Comparison of ENCODE assay signal across 11 cellular contexts in genomic region chr1:224378855-224379631, GRCh38. TPM values are rescaled to one million over a fixed set of nuclear protein-coding genes. Genes with fewer than 3 reads are reported as not detected.
DNase-seq lines count a peak whose midpoint lies in the region; ATAC-seq, FAIRE-seq and TF ChIP-seq lines count a peak whose summit lies in the region.
"Had no signal": no experiment of that assay in that cellular context is flagged by ENCODE, and none has a peak within 500 bp of the region (broad histone marks: within the 10 kb centered on the region; RNA-seq: fewer than 3 reads in every experiment).

No MANE protein-coding gene starts in this region.

- FAIRE-seq in GM12892 (lab: Jason Lieb, UNC) (peak; percentile 84), H54 (lab: Jason Lieb, UNC) (no peak)

- TF ChIP-seq CTCF in lower lobe of right lung (IDR thresholded peaks at IDR 0.05) = no peak

- no peak for TF ChIP-seq POLR2A in GM12892 (IDR thresholded peaks at IDR 0.05; ENCODE audit: low read depth, low read length)
- TF ChIP-seq POLR2A in H54 (IDR thresholded peaks at IDR 0.05; ENCODE audit: low read depth, low read length) = no peak

- no peak for DNase-seq in GM12892 (ENCODE audit: insufficient read length)
- DNase-seq in NOMO-1 treated with DMSO at 0.1 percent for 48 hours (lab: John Stamatoyannopoulos, UW; ENCODE audit: unreplicated experiment) = peak; percentile 85
- DNase-seq in lower lobe of right lung = no peak
- no peak for DNase-seq in stimulated activated CD8-positive, alpha-beta memory T cell treated with anti-CD3 and anti-CD28 coated beads, Interleukin-4, amount 100 ng/mL, for 48 hours
- no peak for DNase-seq in H54 (ENCODE audit: insufficient read length, low spot score)
- DNase-seq in NCI-H446 (lab: John Stamatoyannopoulos, UW) = no peak
- DNase-seq: H9, Right ventricle myocardium superior had no signal

- H3K36me3 ChIP-seq in lower lobe of right lung = peaks cover 61% of the 10 kb centered on the region

- H3K27ac ChIP-seq in lower lobe of right lung = peak overlapping the region; percentile 22

- intact Hi-C loops in lower lobe of right lung (cut with DNase I) = no loop called here

- no peaks in the 10 kb centered on the region for H3K27me3 ChIP-seq in lower lobe of right lung (ENCODE audit: low read depth)

- H3K4me1 ChIP-seq in lower lobe of right lung = peaks cover 21% of the 10 kb centered on the region

- no peak overlapping the region for H3K4me3 ChIP-seq in lower lobe of right lung
- H3K4me3 ChIP-seq: lung had no signal

- ATAC-seq in GM21528 (IDR thresholded peaks at IDR 0.05; ENCODE audit: low FRiP score, unreplicated experiment) = peak; percentile 56
- peak; percentile 27 to 47 for ATAC-seq in lower lobe of right lung
- ATAC-seq in HG03354 (IDR thresholded peaks at IDR 0.05; ENCODE audit: poor library complexity, severe bottlenecking, unreplicated experiment) = no peak

- H3K9me3 ChIP-seq in lower lobe of right lung = no peaks in the 10 kb centered on the region

RNA-seq across cellular contexts. Expression of gene CNIH4, which starts 22.4 kb away (rescaled TPM):
- polyA plus RNA-seq in GM12892 (2012; ENCODE audit: missing spikeins) = 37.0 TPM
- 77.4 TPM for total RNA-seq in lower lobe of right lung

RNA-seq across cellular contexts. Expression of gene NVL, which starts 49.1 kb away (rescaled TPM):
- polyA plus RNA-seq in GM12892 (2012; ENCODE audit: missing spikeins) = 24.1 TPM
- total RNA-seq in lower lobe of right lung = 30.4 TPM

RNA-seq across cellular contexts. Expression of gene WDR26, which starts 55.6 kb away (rescaled TPM):
- 50.6 TPM for polyA plus RNA-seq in GM12892 (2012; ENCODE audit: missing spikeins)
- total RNA-seq in lower lobe of right lung = 86.6 TPM
